Comparison of ENCODE assay signal across 15 cellular contexts in genomic region chr10:3228610-3228945, GRCh38.
"Had no signal": no experiment of that assay in that cellular context is flagged by ENCODE, and none has a peak within 500 bp of the region (broad histone marks: within the 10 kb centered on the region; RNA-seq: fewer than 3 reads in every experiment).

No MANE protein-coding gene starts in this region.

- H3K27ac Mint-ChIP-seq: stimulated activated naive CD8-positive, alpha-beta T cell treated with anti-CD3 and anti-CD28 coated beads, Interleukin-15, amount 100 ng/mL, for 72 hours had no signal

- DNase-seq: activated CD4-positive, alpha-beta T cell treated with anti-CD3 and anti-CD28 coated beads for 48 hours; activated CD8-positive, alpha-beta T cell treated with anti-CD3 and anti-CD28 coated beads, Interleukin-2, amount 10 ng/mL, durations not matched to agents 7 days and 5 days; amygdala; left ventricle myocardium inferior; mesendoderm; sigmoid colon; stimulated activated CD4-positive, alpha-beta T cell treated with anti-CD3 and anti-CD28 coated beads, Interleukin-12 subunit alpha, Interleukin-12 subunit beta, amount 100 ng/mL, for 4 hours; T1000; testis; WERI-Rb-1 had no signal

- H3K4me1 ChIP-seq: testis had no signal

- H3K36me3 Mint-ChIP-seq: activated naive CD4-positive, alpha-beta T cell treated with anti-CD3 and anti-CD28 coated beads, Interleukin-2, amount 50 U/mL, for 24 hours; T-cell had no signal

- H3K27me3 ChIP-seq: sigmoid colon, testis had no signal

- H3K27ac ChIP-seq: left ventricle myocardium inferior, testis, WERI-Rb-1 had no signal

- H3K36me3 ChIP-seq: left ventricle myocardium inferior, sigmoid colon, WERI-Rb-1 had no signal

- H3K27me3 Mint-ChIP-seq: activated naive CD4-positive, alpha-beta T cell treated with anti-CD3 and anti-CD28 coated beads, Interleukin-2, amount 50 U/mL, for 24 hours had no signal

- H3K9me3 Mint-ChIP-seq: activated naive CD4-positive, alpha-beta T cell treated with anti-CD3 and anti-CD28 coated beads, Interleukin-2, amount 50 U/mL, for 24 hours; stimulated activated naive CD8-positive, alpha-beta T cell treated with anti-CD3 and anti-CD28 coated beads, Interleukin-15, amount 100 ng/mL, for 72 hours; T-cell had no signal

- H3K9me3 ChIP-seq: left ventricle myocardium inferior, sigmoid colon, testis had no signal

- H3K4me1 Mint-ChIP-seq: stimulated activated naive CD8-positive, alpha-beta T cell treated with anti-CD3 and anti-CD28 coated beads, Interleukin-15, amount 100 ng/mL, for 72 hours had no signal

- FAIRE-seq: colon, frontal cortex had no signal

- H3K4me3 ChIP-seq: left ventricle myocardium inferior, sigmoid colon, testis had no signal
